In genomic region chr12:31582155-31582554, GRCh38 we compare ENCODE assay signal across 25 cellular contexts. TPM values are rescaled to one million over a fixed set of nuclear protein-coding genes. Genes with fewer than 3 reads are reported as not detected.
DNase-seq lines count a peak whose midpoint lies in the region; ATAC-seq and TF ChIP-seq lines count a peak whose summit lies in the region.
"Had no signal": no experiment of that assay in that cellular context is flagged by ENCODE, and none has a peak within 500 bp of the region (broad histone marks: within the 10 kb centered on the region; RNA-seq: fewer than 3 reads in every experiment).

No MANE protein-coding gene starts in this region.

- dilution Hi-C loops in IMR-90 (cut with HindIII; ENCODE audit: low sequenced_read_pairs, unreplicated experiment), result no loop called here

- no peak overlapping the region for H3K27ac Mint-ChIP-seq in activated T-cell treated with anti-CD3 and anti-CD28 coated beads, Interleukin-2, amount 50 U/mL, for 24 hours
- H3K27ac Mint-ChIP-seq: activated CD4-positive, alpha-beta T cell treated with anti-CD3 and anti-CD28 coated beads for 36 hours; activated naive CD8-positive, alpha-beta T cell treated with anti-CD3 and anti-CD28 coated beads for 36 hours; CD4-positive, alpha-beta memory T cell; dendritic cell treated with granulocyte-macrophage colony-stimulating factor and Interleukin-4, amounts not matched to agents 40 ng/mL and 50 ng/mL, for 4 days; mesothelial cell of epicardium; natural killer cell treated with Interleukin-12 subunit alpha and Interleukin-12 subunit beta and Interleukin-15 and Interleukin-18, amount 100 ng/mL, for 72 hours; stimulated activated effector memory CD8-positive, alpha-beta T cell treated with anti-CD3 and anti-CD28 coated beads, Interleukin-12 subunit alpha, Interleukin-12 subunit beta, amount 100 ng/mL, for 72 hours; T-cell had no signal

- 30% methylated on average over 2 of the region's 3 CpGs; no CpG with 5 or more reads in 1 of the 2 experiments for WGBS in IMR-90 (ENCODE audit: extremely low coverage in 2 of 2, insufficient read length in 1 of 2), 2 experiments
- WGBS in psoas muscle, 3 donors, result 87 to 88% (median 87%) methylated on average over 3 of the region's 3 CpGs

- peaks cover 11% of the 10 kb centered on the region for H3K4me1 ChIP-seq in IMR-90 (ENCODE audit: control insufficient read depth, insufficient read depth, low read length)
- H3K4me1 ChIP-seq in psoas muscle, result peaks cover 32% of the 10 kb centered on the region
- H3K4me1 ChIP-seq: breast epithelium, testis had no signal

- H3K9me3 Mint-ChIP-seq in activated T-cell treated with anti-CD3 and anti-CD28 coated beads, Interleukin-2, amount 50 U/mL, for 24 hours, result no peaks in the 10 kb centered on the region
- H3K9me3 Mint-ChIP-seq: activated naive CD8-positive, alpha-beta T cell treated with anti-CD3 and anti-CD28 coated beads for 36 hours; dendritic cell treated with granulocyte-macrophage colony-stimulating factor and Interleukin-4, amounts not matched to agents 40 ng/mL and 50 ng/mL, for 4 days; mesothelial cell of epicardium; natural killer cell treated with Interleukin-12 subunit alpha and Interleukin-12 subunit beta and Interleukin-15 and Interleukin-18, amount 100 ng/mL, for 72 hours; stimulated activated effector memory CD8-positive, alpha-beta T cell treated with anti-CD3 and anti-CD28 coated beads, Interleukin-12 subunit alpha, Interleukin-12 subunit beta, amount 100 ng/mL, for 72 hours; T-cell had no signal

- H3K9me3 ChIP-seq in IMR-90 (ENCODE audit: control insufficient read depth, insufficient read depth, low read length) (no peaks in the 10 kb centered on the region), psoas muscle (no peaks in the 10 kb centered on the region)
- H3K9me3 ChIP-seq: breast epithelium, testis had no signal

- no peak overlapping the region for H3K4me2 ChIP-seq in IMR-90 (ENCODE audit: low read depth, low read length)

- no peak for TF ChIP-seq RAD21 in IMR-90 (IDR thresholded peaks at IDR 0.05; ENCODE audit: low read length)

- CTCF ChIA-PET in IMR-90 (lab: Yijun Ruan, JAX), result no interaction called here

- no peak for TF ChIP-seq POLR2A in IMR-90 (IDR thresholded peaks at IDR 0.05; ENCODE audit: low read depth, low read length)

- no peak overlapping the region for H4K5ac ChIP-seq in IMR-90 (ENCODE audit: low read depth, low read length)

- H3K36me3 Mint-ChIP-seq in activated T-cell treated with anti-CD3 and anti-CD28 coated beads, Interleukin-2, amount 50 U/mL, for 24 hours (ENCODE audit: low read depth), result no peaks in the 10 kb centered on the region
- H3K36me3 Mint-ChIP-seq: activated naive CD8-positive, alpha-beta T cell treated with anti-CD3 and anti-CD28 coated beads for 36 hours; CD4-positive, alpha-beta memory T cell; mesothelial cell of epicardium; natural killer cell treated with Interleukin-12 subunit alpha and Interleukin-12 subunit beta and Interleukin-15 and Interleukin-18, amount 100 ng/mL, for 72 hours; stimulated activated effector memory CD8-positive, alpha-beta T cell treated with anti-CD3 and anti-CD28 coated beads, Interleukin-12 subunit alpha, Interleukin-12 subunit beta, amount 100 ng/mL, for 72 hours; T-cell had no signal

- no peak overlapping the region for H2AFZ ChIP-seq in IMR-90 (replicated peaks; ENCODE audit: low read length, poor library complexity)

- peaks cover 35 to 70% of the 10 kb centered on the region in 2 experiments for H3K79me1 ChIP-seq in IMR-90 (ENCODE audit: low read depth in 1 of 2, low read length in 2 of 2)

- H3K27me3 ChIP-seq in IMR-90 (ENCODE audit: control insufficient read depth, insufficient read depth, low read length) (no peaks in the 10 kb centered on the region), psoas muscle (ENCODE audit: insufficient read depth in 3 of 3, low read length in 2 of 3) (no peaks in the 10 kb centered on the region)
- H3K27me3 ChIP-seq: breast epithelium, testis had no signal

- peaks cover 22% of the 10 kb centered on the region for H3K27me3 Mint-ChIP-seq in activated T-cell treated with anti-CD3 and anti-CD28 coated beads, Interleukin-2, amount 50 U/mL, for 24 hours
- H3K27me3 Mint-ChIP-seq: dendritic cell treated with granulocyte-macrophage colony-stimulating factor and Interleukin-4, amounts not matched to agents 40 ng/mL and 50 ng/mL, for 4 days had no signal

- H4K8ac ChIP-seq in IMR-90 (ENCODE audit: low read depth in 2 of 2, low read length in 2 of 2), result no peak overlapping the region

- no peak overlapping the region for H3K18ac ChIP-seq in IMR-90 (ENCODE audit: low read depth, low read length)

- no peak overlapping the region for H3K56ac ChIP-seq in IMR-90 (ENCODE audit: extremely low read depth, insufficient read depth, low read length)

- no peak overlapping the region for H3K4ac ChIP-seq in IMR-90 (ENCODE audit: low read depth, low read length)

- H2BK15ac ChIP-seq in IMR-90 (ENCODE audit: low read depth, low read length), result no peak overlapping the region

- no peak overlapping the region for H2AK9ac ChIP-seq in IMR-90 (replicated peaks; ENCODE audit: low read depth, low read length, poor library complexity)

- no peak overlapping the region for H3K4me3 Mint-ChIP-seq in activated T-cell treated with anti-CD3 and anti-CD28 coated beads, Interleukin-2, amount 50 U/mL, for 24 hours
- H3K4me3 Mint-ChIP-seq: activated CD4-positive, alpha-beta T cell treated with anti-CD3 and anti-CD28 coated beads for 36 hours; activated naive CD8-positive, alpha-beta T cell treated with anti-CD3 and anti-CD28 coated beads for 36 hours; CD4-positive, alpha-beta memory T cell; dendritic cell treated with granulocyte-macrophage colony-stimulating factor and Interleukin-4, amounts not matched to agents 40 ng/mL and 50 ng/mL, for 4 days; mesothelial cell of epicardium; natural killer cell treated with Interleukin-12 subunit alpha and Interleukin-12 subunit beta and Interleukin-15 and Interleukin-18, amount 100 ng/mL, for 72 hours; stimulated activated effector memory CD8-positive, alpha-beta T cell treated with anti-CD3 and anti-CD28 coated beads, Interleukin-12 subunit alpha, Interleukin-12 subunit beta, amount 100 ng/mL, for 72 hours; T-cell had no signal

- ATAC-seq in IMR-90 (ENCODE audit: low read depth), result peak; percentile 68; the same call in 1 of the 2 replicates
- no peak for ATAC-seq in HG03196 (IDR thresholded peaks at IDR 0.05; ENCODE audit: unreplicated experiment)
- ATAC-seq in psoas muscle, result no peak
- ATAC-seq: activated CD4-positive, alpha-beta T cell treated with anti-CD3 and anti-CD28 coated beads for 36 hours; HCT116; HepG2; left colon; natural killer cell treated with Interleukin-12 subunit alpha and Interleukin-12 subunit beta and Interleukin-15 and Interleukin-18, amount 100 ng/mL, for 72 hours; Right ventricle myocardium inferior; stimulated activated effector memory CD8-positive, alpha-beta T cell treated with anti-CD3 and anti-CD28 coated beads, Interleukin-12 subunit alpha, Interleukin-12 subunit beta, amount 100 ng/mL, for 72 hours; T-cell had no signal

- no peak overlapping the region for H2AK5ac ChIP-seq in IMR-90 (ENCODE audit: low read depth, low read length)

- H2BK5ac ChIP-seq in IMR-90 (ENCODE audit: low read depth, low read length, poor library complexity, severe bottlenecking), result no peak overlapping the region

- H3K4me3 ChIP-seq in IMR-90 (ENCODE audit: insufficient read depth, low read depth, low read length), result no peak overlapping the region
- no peak overlapping the region for H3K4me3 ChIP-seq in psoas muscle
- H3K4me3 ChIP-seq: breast epithelium, testis had no signal

- BruUV-seq in IMR-90 (replicated peaks; lab: Mats Ljungman, UMichigan), result no TSS peak

- H3K36me3 ChIP-seq in IMR-90 (ENCODE audit: control insufficient read depth, insufficient read depth, low read length) (no peaks in the 10 kb centered on the region), psoas muscle (ENCODE audit: insufficient read depth in 1 of 2, low read depth in 1 of 2) (no peaks in the 10 kb centered on the region)
- H3K36me3 ChIP-seq: breast epithelium had no signal

- TF ChIP-seq CTCF in IMR-90 (conservative IDR thresholded peaks at IDR 0.05; ENCODE audit: low read depth, low read length), result no peak
- no peak for TF ChIP-seq CTCF in psoas muscle (IDR thresholded peaks at IDR 0.05)

- no peak overlapping the region for H3K23ac ChIP-seq in IMR-90 (ENCODE audit: low read depth, low read length)

- in situ Hi-C loops in IMR-90 (cut with MboI; ENCODE audit: low sequenced_read_pairs), result loop anchor here (10.0 to 25.0 kb wide), 2 partner anchors 47 to 145 kb away; no protein-coding TSS in a partner anchor

- H3K27ac ChIP-seq in IMR-90 (ENCODE audit: insufficient read depth, low read length), result no peak overlapping the region
- no peak overlapping the region for H3K27ac ChIP-seq in psoas muscle
- H3K27ac ChIP-seq: breast epithelium, testis had no signal

- H3K14ac ChIP-seq in IMR-90 (replicated peaks; ENCODE audit: low read depth, low read length), result no peak overlapping the region

- POLR2A ChIA-PET in IMR-90 (lab: Charles Lee; ENCODE audit: unreplicated experiment), result no interaction called here

- H4K91ac ChIP-seq in IMR-90 (ENCODE audit: insufficient read depth, low read depth, low read length), result no peak overlapping the region

- peaks cover 4% of the 10 kb centered on the region; the same call in 1 of the 2 replicates for H3K9me1 ChIP-seq in IMR-90 (ENCODE audit: insufficient read depth, low read length)

- no peak overlapping the region for H3K9ac ChIP-seq in IMR-90 (ENCODE audit: low read depth, low read length)

- H2BK120ac ChIP-seq in IMR-90 (ENCODE audit: low read depth, low read length), result no peak overlapping the region

- no peak overlapping the region for H2BK20ac ChIP-seq in IMR-90 (ENCODE audit: low read depth, low read length)

- H3K4me1 Mint-ChIP-seq in activated T-cell treated with anti-CD3 and anti-CD28 coated beads, Interleukin-2, amount 50 U/mL, for 24 hours (ENCODE audit: low read depth), result no peaks in the 10 kb centered on the region
- H3K4me1 Mint-ChIP-seq: activated CD4-positive, alpha-beta T cell treated with anti-CD3 and anti-CD28 coated beads for 36 hours; activated naive CD8-positive, alpha-beta T cell treated with anti-CD3 and anti-CD28 coated beads for 36 hours; CD4-positive, alpha-beta memory T cell; stimulated activated effector memory CD8-positive, alpha-beta T cell treated with anti-CD3 and anti-CD28 coated beads, Interleukin-12 subunit alpha, Interleukin-12 subunit beta, amount 100 ng/mL, for 72 hours; T-cell had no signal

- intact Hi-C loops in IMR-90 (cut with micrococcal nuclease) (no loop called here), psoas muscle (cut with DNase I) (no loop called here)

- peaks cover 5% of the 10 kb centered on the region; the same call in 1 of the 2 replicates for H4K20me1 ChIP-seq in IMR-90 (ENCODE audit: insufficient read depth, low read length)

- DNase-seq in AG08396 (ENCODE audit: low spot score) (peak; percentile 28), IMR-90 (peak; percentile 77), astrocyte of the hippocampus (ENCODE audit: low read depth, low spot score) (peak; percentile 68), iris pigment epithelial cell (ENCODE audit: low read depth) (peak; percentile 85), NCI-H774 (lab: John Stamatoyannopoulos, UW) (no peak), psoas muscle (no peak)
- no peak for DNase-seq in activated T-cell treated with anti-CD3 and anti-CD28 coated beads, Interleukin-2, amount 50 U/mL, for 24 hours
- DNase-seq: activated CD4-positive, alpha-beta T cell treated with anti-CD3 and anti-CD28 coated beads for 36 hours; activated naive CD8-positive, alpha-beta T cell treated with anti-CD3 and anti-CD28 coated beads for 36 hours; CD4-positive, alpha-beta memory T cell; left colon; NCI-H1436; NCI-H524; posterior cingulate gyrus; T-cell; testis had no signal

RNA-seq across cellular contexts. Expression of gene DENND5B, which starts 8.8 kb away (rescaled TPM):
- total RNA-seq in IMR-90 (2012; rRNA removed) (11.9 and 13.4 TPM in 2 replicates), psoas muscle (10 to 100 TPM; 13.6 to 24.3 (median 19.9) TPM)
- polyA plus RNA-seq in IMR-90 (2012; rRNA removed) (5.5 and 5.6 TPM in 2 replicates), psoas muscle (1 to 10 TPM; 4.8 to 8.6 (median 6.0) TPM)
- polyA plus RNA-seq in IMR-90 (2012; cell fraction: cytosol; rRNA removed), result 2.3 and 2.7 TPM in 2 replicates
- polyA plus RNA-seq in IMR-90 (2012; cell fraction: nucleus; rRNA removed; ENCODE audit: low replicate concordance), result 0.94 and 5.0 TPM in 2 replicates
- total RNA-seq: CD4-positive, alpha-beta memory T cell had no signal

Comparison
In these comparisons a context has a peak if more than half of its experiments do, and no peak if none do; other contexts are left out.
1. DNase-seq: peak in AG08396 (single experiment), IMR-90 (single experiment), astrocyte of the hippocampus (single experiment) and iris pigment epithelial cell (single experiment); none in NCI-H774 (single experiment), activated T-cell treated with anti-CD3 and anti-CD28 coated beads, Interleukin-2, amount 50 U/mL, for 24 hours (single experiment) and psoas muscle (0 of 2).